ENCODE assay signal across 29 cellular contexts in genomic region chr7:97011536-97012292, GRCh38. TPM values are rescaled to one million over a fixed set of nuclear protein-coding genes. Genes with fewer than 3 reads are reported as not detected.
DNase-seq lines count a peak whose midpoint lies in the region; FAIRE-seq and TF ChIP-seq lines count a peak whose summit lies in the region.
"Had no signal": no experiment of that assay in that cellular context is flagged by ENCODE, and none has a peak within 500 bp of the region (broad histone marks: within the 10 kb centered on the region; RNA-seq: fewer than 3 reads in every experiment).

No MANE protein-coding gene starts in this region.

- H3K9me1 ChIP-seq in endothelial cell of umbilical vein (replicated peaks; ENCODE audit: control insufficient read depth, extremely low read depth, insufficient read depth, low read length) = no peaks in the 10 kb centered on the region

- dilution Hi-C loops in endothelial cell of umbilical vein (cut with MboI; ENCODE audit: extremely low pct_ligation_motif_present, low sequenced_read_pairs) = no loop called here

- intact Hi-C loops in endothelial cell of umbilical vein (cut with micrococcal nuclease) = no loop called here
- intact Hi-C loops in activated CD4-positive, alpha-beta memory T cell treated with anti-CD3 and anti-CD28 coated beads for 36 hours (cut with micrococcal nuclease) = no loop called here

- no peak for DNase-seq in activated naive CD8-positive, alpha-beta T cell treated with anti-CD3 and anti-CD28 coated beads for 36 hours
- DNase-seq in NCI-H748 (lab: John Stamatoyannopoulos, UW; ENCODE audit: unreplicated experiment) (peak; percentile 96), endothelial cell of umbilical vein (ENCODE audit: low read depth, low spot score) (no peak), tibial nerve (ENCODE audit: low spot score in 2 of 2) (no peak), GM12892 (ENCODE audit: insufficient read length) (no peak), LoVo (ENCODE audit: low spot score) (no peak)
- DNase-seq in activated CD4-positive, alpha-beta memory T cell treated with anti-CD3 and anti-CD28 coated beads for 36 hours = no peak
- DNase-seq: ACHN; activated CD4-positive, alpha-beta T cell treated with anti-CD3 and anti-CD28 coated beads, Interleukin-2, amount 50 U/mL, for 4 hours; activated gamma-delta T cell; DMS53; foreskin melanocyte; GF-D8; hippocampal formation; KG1; left ventricle myocardium superior; naive thymus-derived CD4-positive, alpha-beta T cell; occipital lobe; Peyer's patch; SIG-M5; upper lobe of left lung had no signal

- TF ChIP-seq POLR2A in endothelial cell of umbilical vein (IDR thresholded peaks at IDR 0.05; ENCODE audit: low read depth, low read length) = no peak
- no peak for TF ChIP-seq POLR2A in tibial nerve (IDR thresholded peaks at IDR 0.05)
- no peak for TF ChIP-seq POLR2A in GM12892 (IDR thresholded peaks at IDR 0.05; ENCODE audit: low read depth, low read length)

- H3K4me1 ChIP-seq in endothelial cell of umbilical vein (ENCODE audit: control insufficient read depth, extremely low read depth, insufficient read depth, low read length) (no peaks in the 10 kb centered on the region), tibial nerve (peaks cover 0 to 13% (median 3%) of the 10 kb centered on the region in 4 donors)

- H4K20me1 ChIP-seq in endothelial cell of umbilical vein (replicated peaks; ENCODE audit: control insufficient read depth, extremely low read depth, insufficient read depth, low read length) = no peaks in the 10 kb centered on the region

- TF ChIP-seq CTCF in endothelial cell of umbilical vein (IDR thresholded peaks at IDR 0.05; ENCODE audit: extremely low read depth in 1 of 2, insufficient read depth in 1 of 2, low read depth in 1 of 2, low read length in 2 of 2) = no peak
- no peak for TF ChIP-seq CTCF in tibial nerve (IDR thresholded peaks at IDR 0.05)

- H3K4me3 Mint-ChIP-seq in activated naive CD8-positive, alpha-beta T cell = peak overlapping the region; percentile 4
- H3K4me3 Mint-ChIP-seq in activated naive CD8-positive, alpha-beta T cell treated with anti-CD3 and anti-CD28 coated beads for 36 hours = no peak overlapping the region
- no peak overlapping the region for H3K4me3 Mint-ChIP-seq in activated CD4-positive, alpha-beta memory T cell treated with anti-CD3 and anti-CD28 coated beads for 36 hours
- H3K4me3 Mint-ChIP-seq: mesothelial cell of epicardium had no signal

- FAIRE-seq in endothelial cell of umbilical vein (lab: Jason Lieb, UNC) (no peak), GM12892 (lab: Jason Lieb, UNC) (no peak)

- TF ChIP-seq EP300 in tibial nerve (IDR thresholded peaks at IDR 0.05) = no peak

- no peak overlapping the region for H3K27ac Mint-ChIP-seq in activated naive CD8-positive, alpha-beta T cell
- H3K27ac Mint-ChIP-seq in activated naive CD8-positive, alpha-beta T cell treated with anti-CD3 and anti-CD28 coated beads for 36 hours = no peak overlapping the region
- no peak overlapping the region for H3K27ac Mint-ChIP-seq in activated CD4-positive, alpha-beta memory T cell treated with anti-CD3 and anti-CD28 coated beads for 36 hours
- H3K27ac Mint-ChIP-seq: mesothelial cell of epicardium, WTC11 had no signal

- CTCF ChIA-PET in endothelial cell of umbilical vein (lab: Charles Lee) = interaction anchor here (1.1 kb wide), 1 partner anchor 16 kb away, joined by 3 read pairs; no protein-coding TSS in a partner anchor
- CTCF ChIA-PET in activated CD4-positive, alpha-beta memory T cell treated with anti-CD3 and anti-CD28 coated beads for 36 hours (lab: Charles Lee) = interaction anchor here (1.1 kb wide), 1 partner anchor 14 kb away, joined by 3 read pairs; no protein-coding TSS in a partner anchor

- no peaks in the 10 kb centered on the region for H3K9me3 ChIP-seq in endothelial cell of umbilical vein (replicated peaks; ENCODE audit: control insufficient read depth, insufficient read depth, low read length)
- peaks cover 0 to 5% (median 0%) of the 10 kb centered on the region in 4 donors for H3K9me3 ChIP-seq in tibial nerve
- H3K9me3 ChIP-seq: Peyer's patch, upper lobe of left lung had no signal

- peaks cover 68% of the 10 kb centered on the region for H3K27me3 Mint-ChIP-seq in activated naive CD8-positive, alpha-beta T cell
- peaks cover 98% of the 10 kb centered on the region for H3K27me3 Mint-ChIP-seq in activated naive CD8-positive, alpha-beta T cell treated with anti-CD3 and anti-CD28 coated beads for 36 hours
- H3K27me3 Mint-ChIP-seq in activated CD4-positive, alpha-beta memory T cell treated with anti-CD3 and anti-CD28 coated beads for 36 hours = peaks cover 90% of the 10 kb centered on the region

- H3K4me2 ChIP-seq in endothelial cell of umbilical vein (ENCODE audit: insufficient read depth, low read length) = no peak overlapping the region

- H3K9ac ChIP-seq in endothelial cell of umbilical vein (replicated peaks; ENCODE audit: extremely low read depth, insufficient read depth, low read length) = no peak overlapping the region

- no peaks in the 10 kb centered on the region for H3K36me3 ChIP-seq in endothelial cell of umbilical vein (ENCODE audit: control insufficient read depth in 2 of 2, extremely low read depth in 1 of 2, insufficient read depth in 2 of 2, low read length in 2 of 2)
- no peaks in the 10 kb centered on the region for H3K36me3 ChIP-seq in tibial nerve
- H3K36me3 ChIP-seq: Peyer's patch, upper lobe of left lung had no signal

- no peaks in the 10 kb centered on the region for H3K36me3 Mint-ChIP-seq in activated naive CD8-positive, alpha-beta T cell
- no peaks in the 10 kb centered on the region for H3K36me3 Mint-ChIP-seq in activated naive CD8-positive, alpha-beta T cell treated with anti-CD3 and anti-CD28 coated beads for 36 hours
- H3K36me3 Mint-ChIP-seq in activated CD4-positive, alpha-beta memory T cell treated with anti-CD3 and anti-CD28 coated beads for 36 hours = peaks cover 8% of the 10 kb centered on the region

- H3K27ac ChIP-seq in endothelial cell of umbilical vein (ENCODE audit: insufficient read depth, low read depth, low read length) = no peak overlapping the region
- no peak overlapping the region for H3K27ac ChIP-seq in tibial nerve
- H3K27ac ChIP-seq: Peyer's patch, skin epidermis, upper lobe of left lung had no signal

- 13 to 14% methylated on average over 14 of the region's 14 CpGs for WGBS in tibial nerve, 2 donors

- BruUV-seq in endothelial cell of umbilical vein (replicated peaks; lab: Mats Ljungman, UMichigan) = no TSS peak

- no peak overlapping the region for H2AFZ ChIP-seq in endothelial cell of umbilical vein (ENCODE audit: low read depth, low read length)

- H3K79me2 ChIP-seq in endothelial cell of umbilical vein (ENCODE audit: control insufficient read depth, insufficient read depth, low read length) = no peaks in the 10 kb centered on the region

- H3K9me3 Mint-ChIP-seq in activated naive CD8-positive, alpha-beta T cell (ENCODE audit: low read depth) = no peaks in the 10 kb centered on the region
- H3K9me3 Mint-ChIP-seq in activated naive CD8-positive, alpha-beta T cell treated with anti-CD3 and anti-CD28 coated beads for 36 hours = peaks cover 9% of the 10 kb centered on the region
- H3K9me3 Mint-ChIP-seq in activated CD4-positive, alpha-beta memory T cell treated with anti-CD3 and anti-CD28 coated beads for 36 hours = no peaks in the 10 kb centered on the region
- H3K9me3 Mint-ChIP-seq: mesothelial cell of epicardium, WTC11 had no signal

- POLR2A ChIA-PET in endothelial cell of umbilical vein (lab: Charles Lee) = no interaction called here
- POLR2A ChIA-PET in activated CD4-positive, alpha-beta memory T cell treated with anti-CD3 and anti-CD28 coated beads for 36 hours (lab: Charles Lee) = no interaction called here

- H3K4me3 ChIP-seq in endothelial cell of umbilical vein (replicated peaks in 1 of 3; ENCODE audit: insufficient read depth in 1 of 3, low read depth in 1 of 3, low read length in 3 of 3) (no peak overlapping the region), tibial nerve (no peak overlapping the region)
- H3K4me3 ChIP-seq: Peyer's patch, skin epidermis, upper lobe of left lung had no signal

- H3K4me1 Mint-ChIP-seq in activated naive CD8-positive, alpha-beta T cell (ENCODE audit: low read depth) = peaks cover 6% of the 10 kb centered on the region
- H3K4me1 Mint-ChIP-seq in activated naive CD8-positive, alpha-beta T cell treated with anti-CD3 and anti-CD28 coated beads for 36 hours = peaks cover 3% of the 10 kb centered on the region
- peaks cover 12% of the 10 kb centered on the region for H3K4me1 Mint-ChIP-seq in activated CD4-positive, alpha-beta memory T cell treated with anti-CD3 and anti-CD28 coated beads for 36 hours (ENCODE audit: low read depth)

- peaks cover 86 to 100% of the 10 kb centered on the region in 2 experiments for H3K27me3 ChIP-seq in endothelial cell of umbilical vein (ENCODE audit: control insufficient read depth in 2 of 2, insufficient read depth in 2 of 2, low read length in 2 of 2)
- peaks cover under 1 to 100% of the 10 kb centered on the region in 2 donors for H3K27me3 ChIP-seq in tibial nerve

RNA-seq across cellular contexts. Expression of gene DLX6, which starts 6.4 kb away (rescaled TPM):
- not detected for total RNA-seq in activated naive CD8-positive, alpha-beta T cell treated with anti-CD3 and anti-CD28 coated beads for 36 hours
- not detected in 2 replicates for total RNA-seq in endothelial cell of umbilical vein
- polyA plus RNA-seq in endothelial cell of umbilical vein = not detected in 2 replicates
- not detected in 2 replicates for polyA plus RNA-seq in endothelial cell of umbilical vein (2011; cell fraction: cytosol; rRNA removed)
- not detected in 2 replicates for polyA plus RNA-seq in endothelial cell of umbilical vein (2011; cell fraction: nucleus; rRNA removed)
- polyA plus RNA-seq in endothelial cell of umbilical vein (2012) = not detected in 2 replicates
- not detected in 2 replicates for polyA minus RNA-seq in endothelial cell of umbilical vein
- polyA minus RNA-seq in endothelial cell of umbilical vein (2011; cell fraction: cytosol; rRNA and poly(A)+ RNA removed) = not detected
- not detected in 2 replicates for polyA minus RNA-seq in endothelial cell of umbilical vein (2011; cell fraction: nucleus; rRNA and poly(A)+ RNA removed)
- total RNA-seq in tibial nerve = not detected
- not detected for total RNA-seq in activated CD4-positive, alpha-beta memory T cell treated with anti-CD3 and anti-CD28 coated beads for 36 hours
- polyA plus RNA-seq in GM12892 (2012; ENCODE audit: missing spikeins) = not detected
- total RNA-seq: cerebellum; epithelial cell of proximal tubule; left ventricle myocardium superior; naive thymus-derived CD4-positive, alpha-beta T cell; Peyer's patch; pulmonary artery endothelial cell; upper lobe of left lung had no signal
- polyA plus RNA-seq: BJ; naive thymus-derived CD4-positive, alpha-beta T cell had no signal

RNA-seq across cellular contexts. Expression of gene DLX5, which starts 12.9 kb away (rescaled TPM):
- total RNA-seq in activated naive CD8-positive, alpha-beta T cell treated with anti-CD3 and anti-CD28 coated beads for 36 hours = not detected
- total RNA-seq in endothelial cell of umbilical vein (not detected in 2 replicates), tibial nerve (under 1 TPM in 1 of 4 donors, not detected in 3; 0.42 TPM)
- polyA plus RNA-seq in endothelial cell of umbilical vein = not detected in 2 replicates
- polyA plus RNA-seq in endothelial cell of umbilical vein (2011; cell fraction: cytosol; rRNA removed) = not detected in 2 replicates
- polyA plus RNA-seq in endothelial cell of umbilical vein (2011; cell fraction: nucleus; rRNA removed) = not detected in 2 replicates
- polyA plus RNA-seq in endothelial cell of umbilical vein (2012) = not detected in 2 replicates
- polyA minus RNA-seq in endothelial cell of umbilical vein = not detected in 2 replicates
- polyA minus RNA-seq in endothelial cell of umbilical vein (2011; cell fraction: cytosol; rRNA and poly(A)+ RNA removed) = not detected
- not detected in 2 replicates for polyA minus RNA-seq in endothelial cell of umbilical vein (2011; cell fraction: nucleus; rRNA and poly(A)+ RNA removed)
- not detected for total RNA-seq in activated CD4-positive, alpha-beta memory T cell treated with anti-CD3 and anti-CD28 coated beads for 36 hours
- not detected for polyA plus RNA-seq in GM12892 (2012; ENCODE audit: missing spikeins)
- total RNA-seq: cerebellum; epithelial cell of proximal tubule; left ventricle myocardium superior; naive thymus-derived CD4-positive, alpha-beta T cell; Peyer's patch; pulmonary artery endothelial cell; upper lobe of left lung; WTC11 had no signal
- polyA plus RNA-seq: BJ; naive thymus-derived CD4-positive, alpha-beta T cell had no signal
